2 cellular contexts compared by ENCODE assay signal in genomic region chr6:34901930-34902329, GRCh38.
TF ChIP-seq lines count a peak whose summit lies in the region.

No MANE protein-coding gene starts in this region.

TF ChIP-seq in A549, 52 proteins besides CTCF, POLR2A, EP300 and RAD21 (continued from another document):
- TF ChIP-seq FOXS1 (CRISPR knock-in tag; IDR thresholded peaks at IDR 0.05), result no peak
- no peak for TF ChIP-seq TP53 (CRISPR knock-in tag; IDR thresholded peaks at IDR 0.05)
- TF ChIP-seq, protein P1, sequence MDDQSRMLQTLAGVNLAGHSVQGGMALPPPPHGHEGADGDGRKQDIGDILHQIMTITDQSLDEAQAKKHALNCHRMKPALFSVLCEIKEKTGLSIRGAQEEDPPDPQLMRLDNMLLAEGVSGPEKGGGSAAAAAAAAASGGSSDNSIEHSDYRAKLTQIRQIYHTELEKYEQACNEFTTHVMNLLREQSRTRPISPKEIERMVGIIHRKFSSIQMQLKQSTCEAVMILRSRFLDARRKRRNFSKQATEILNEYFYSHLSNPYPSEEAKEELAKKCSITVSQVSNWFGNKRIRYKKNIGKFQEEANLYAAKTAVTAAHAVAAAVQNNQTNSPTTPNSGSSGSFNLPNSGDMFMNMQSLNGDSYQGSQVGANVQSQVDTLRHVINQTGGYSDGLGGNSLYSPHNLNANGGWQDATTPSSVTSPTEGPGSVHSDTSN (IDR thresholded peaks at IDR 0.05), result no peak
- no peak for TF ChIP-seq RCOR1 (IDR thresholded peaks at IDR 0.05; ENCODE audit: low read depth, low read length)
- TF ChIP-seq, protein P2, sequence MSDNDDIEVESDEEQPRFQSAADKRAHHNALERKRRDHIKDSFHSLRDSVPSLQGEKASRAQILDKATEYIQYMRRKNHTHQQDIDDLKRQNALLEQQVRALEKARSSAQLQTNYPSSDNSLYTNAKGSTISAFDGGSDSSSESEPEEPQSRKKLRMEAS (IDR thresholded peaks at IDR 0.05), result no peak
- no peak for TF ChIP-seq HOXB5 (CRISPR knock-in tag; IDR thresholded peaks at IDR 0.05)
- TF ChIP-seq, protein P3, sequence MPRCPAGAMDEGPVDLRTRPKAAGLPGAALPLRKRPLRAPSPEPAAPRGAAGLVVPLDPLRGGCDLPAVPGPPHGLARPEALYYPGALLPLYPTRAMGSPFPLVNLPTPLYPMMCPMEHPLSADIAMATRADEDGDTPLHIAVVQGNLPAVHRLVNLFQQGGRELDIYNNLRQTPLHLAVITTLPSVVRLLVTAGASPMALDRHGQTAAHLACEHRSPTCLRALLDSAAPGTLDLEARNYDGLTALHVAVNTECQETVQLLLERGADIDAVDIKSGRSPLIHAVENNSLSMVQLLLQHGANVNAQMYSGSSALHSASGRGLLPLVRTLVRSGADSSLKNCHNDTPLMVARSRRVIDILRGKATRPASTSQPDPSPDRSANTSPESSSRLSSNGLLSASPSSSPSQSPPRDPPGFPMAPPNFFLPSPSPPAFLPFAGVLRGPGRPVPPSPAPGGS (IDR thresholded peaks at IDR 0.05), result no peak
- no peak for TF ChIP-seq RNF2 (IDR thresholded peaks at IDR 0.05; ENCODE audit: borderline replicate concordance, low read depth)
- no peak for TF ChIP-seq CBX2 (IDR thresholded peaks at IDR 0.05; ENCODE audit: borderline replicate concordance, low read depth)
- TF ChIP-seq EHMT2 (IDR thresholded peaks at IDR 0.05; ENCODE audit: low read depth), result no peak
- TF ChIP-seq MAFK (IDR thresholded peaks at IDR 0.05; ENCODE audit: partially characterized antibody), result no peak
- no peak for TF ChIP-seq PHF8 (IDR thresholded peaks at IDR 0.05; ENCODE audit: borderline replicate concordance, low read depth)
- no peak for TF ChIP-seq CEBPB (IDR thresholded peaks at IDR 0.05)
- no peak for TF ChIP-seq NFE2L2 (conservative IDR thresholded peaks at IDR 0.05; ENCODE audit: low read length)
- no peak for TF ChIP-seq FOSB (CRISPR knock-in tag; IDR thresholded peaks at IDR 0.05)
- no peak for TF ChIP-seq BHLHE40 (IDR thresholded peaks at IDR 0.05; ENCODE audit: low read depth, low read length)
- TF ChIP-seq, protein P4, sequence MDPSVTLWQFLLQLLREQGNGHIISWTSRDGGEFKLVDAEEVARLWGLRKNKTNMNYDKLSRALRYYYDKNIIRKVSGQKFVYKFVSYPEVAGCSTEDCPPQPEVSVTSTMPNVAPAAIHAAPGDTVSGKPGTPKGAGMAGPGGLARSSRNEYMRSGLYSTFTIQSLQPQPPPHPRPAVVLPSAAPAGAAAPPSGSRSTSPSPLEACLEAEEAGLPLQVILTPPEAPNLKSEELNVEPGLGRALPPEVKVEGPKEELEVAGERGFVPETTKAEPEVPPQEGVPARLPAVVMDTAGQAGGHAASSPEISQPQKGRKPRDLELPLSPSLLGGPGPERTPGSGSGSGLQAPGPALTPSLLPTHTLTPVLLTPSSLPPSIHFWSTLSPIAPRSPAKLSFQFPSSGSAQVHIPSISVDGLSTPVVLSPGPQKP (IDR thresholded peaks at IDR 0.05; ENCODE audit: low read depth, low read length), result no peak
TF ChIP-seq in A549: peak in this region for 0.

TF ChIP-seq in GM23338, 12 proteins besides CTCF, POLR2A, EP300 and RAD21:
- TF ChIP-seq ZNF462 (CRISPR knock-in tag; IDR thresholded peaks at IDR 0.05) (no peak), ZNF331 (CRISPR knock-in tag; IDR thresholded peaks at IDR 0.05; ENCODE audit: low read depth) (no peak), POLR2AphosphoS5 (IDR thresholded peaks at IDR 0.05; ENCODE audit: low read depth) (no peak), STAT1 (IDR thresholded peaks at IDR 0.05; ENCODE audit: unreplicated experiment) (no peak), EZH2 (IDR thresholded peaks at IDR 0.05; ENCODE audit: low read depth, unreplicated experiment) (no peak), NANOG (IDR thresholded peaks at IDR 0.05; ENCODE audit: borderline replicate concordance) (no peak), EZH2phosphoT487 (IDR thresholded peaks at IDR 0.05; ENCODE audit: unreplicated experiment) (no peak)
- TF ChIP-seq, protein P5, sequence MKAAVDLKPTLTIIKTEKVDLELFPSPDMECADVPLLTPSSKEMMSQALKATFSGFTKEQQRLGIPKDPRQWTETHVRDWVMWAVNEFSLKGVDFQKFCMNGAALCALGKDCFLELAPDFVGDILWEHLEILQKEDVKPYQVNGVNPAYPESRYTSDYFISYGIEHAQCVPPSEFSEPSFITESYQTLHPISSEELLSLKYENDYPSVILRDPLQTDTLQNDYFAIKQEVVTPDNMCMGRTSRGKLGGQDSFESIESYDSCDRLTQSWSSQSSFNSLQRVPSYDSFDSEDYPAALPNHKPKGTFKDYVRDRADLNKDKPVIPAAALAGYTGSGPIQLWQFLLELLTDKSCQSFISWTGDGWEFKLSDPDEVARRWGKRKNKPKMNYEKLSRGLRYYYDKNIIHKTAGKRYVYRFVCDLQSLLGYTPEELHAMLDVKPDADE (IDR thresholded peaks at IDR 0.05), result no peak
- TF ChIP-seq, protein P6, sequence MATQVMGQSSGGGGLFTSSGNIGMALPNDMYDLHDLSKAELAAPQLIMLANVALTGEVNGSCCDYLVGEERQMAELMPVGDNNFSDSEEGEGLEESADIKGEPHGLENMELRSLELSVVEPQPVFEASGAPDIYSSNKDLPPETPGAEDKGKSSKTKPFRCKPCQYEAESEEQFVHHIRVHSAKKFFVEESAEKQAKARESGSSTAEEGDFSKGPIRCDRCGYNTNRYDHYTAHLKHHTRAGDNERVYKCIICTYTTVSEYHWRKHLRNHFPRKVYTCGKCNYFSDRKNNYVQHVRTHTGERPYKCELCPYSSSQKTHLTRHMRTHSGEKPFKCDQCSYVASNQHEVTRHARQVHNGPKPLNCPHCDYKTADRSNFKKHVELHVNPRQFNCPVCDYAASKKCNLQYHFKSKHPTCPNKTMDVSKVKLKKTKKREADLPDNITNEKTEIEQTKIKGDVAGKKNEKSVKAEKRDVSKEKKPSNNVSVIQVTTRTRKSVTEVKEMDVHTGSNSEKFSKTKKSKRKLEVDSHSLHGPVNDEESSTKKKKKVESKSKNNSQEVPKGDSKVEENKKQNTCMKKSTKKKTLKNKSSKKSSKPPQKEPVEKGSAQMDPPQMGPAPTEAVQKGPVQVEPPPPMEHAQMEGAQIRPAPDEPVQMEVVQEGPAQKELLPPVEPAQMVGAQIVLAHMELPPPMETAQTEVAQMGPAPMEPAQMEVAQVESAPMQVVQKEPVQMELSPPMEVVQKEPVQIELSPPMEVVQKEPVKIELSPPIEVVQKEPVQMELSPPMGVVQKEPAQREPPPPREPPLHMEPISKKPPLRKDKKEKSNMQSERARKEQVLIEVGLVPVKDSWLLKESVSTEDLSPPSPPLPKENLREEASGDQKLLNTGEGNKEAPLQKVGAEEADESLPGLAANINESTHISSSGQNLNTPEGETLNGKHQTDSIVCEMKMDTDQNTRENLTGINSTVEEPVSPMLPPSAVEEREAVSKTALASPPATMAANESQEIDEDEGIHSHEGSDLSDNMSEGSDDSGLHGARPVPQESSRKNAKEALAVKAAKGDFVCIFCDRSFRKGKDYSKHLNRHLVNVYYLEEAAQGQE (IDR thresholded peaks at IDR 0.05; ENCODE audit: unreplicated experiment), result no peak
TF ChIP-seq in GM23338: peak in this region for 0.
